7 cellular contexts compared by ENCODE assay signal in genomic region chr14:35121026-35121886, GRCh38. TPM values are rescaled to one million over a fixed set of nuclear protein-coding genes. Genes with fewer than 3 reads are reported as not detected.
DNase-seq lines count a peak whose midpoint lies in the region; ATAC-seq and TF ChIP-seq lines count a peak whose summit lies in the region.

No MANE protein-coding gene starts in this region.

- no peaks in the 10 kb centered on the region for H3K9me3 ChIP-seq in thoracic aorta

- peaks cover 5 to 44% of the 10 kb centered on the region in 2 donors for H3K4me1 ChIP-seq in thoracic aorta (ENCODE audit: control insufficient read depth in 1 of 2, low read depth in 2 of 2)

- peak overlapping the region; percentile 96 to 98 for H3K27ac ChIP-seq in thoracic aorta

- H3K4me3 ChIP-seq in LNCaP clone FGC (ENCODE audit: low read depth, low read length), result peak overlapping the region; percentile 76
- peak overlapping the region; percentile 89 for H3K4me3 ChIP-seq in thoracic aorta

- no peak for DNase-seq in LNCaP clone FGC (ENCODE audit: low read depth)
- DNase-seq in astrocyte of the hippocampus (ENCODE audit: low read depth, low spot score), result peak; percentile 96
- DNase-seq in left kidney (ENCODE audit: low read depth, low spot score), result peak; percentile 98
- no peak for DNase-seq in thoracic aorta (ENCODE audit: low spot score)

- H3K36me3 ChIP-seq in thoracic aorta, result no peaks in the 10 kb centered on the region

- TF ChIP-seq CTCF in LNCaP clone FGC (IDR thresholded peaks at IDR 0.05; ENCODE audit: control insufficient read depth, extremely low read depth, insufficient read depth), result no peak
- no peak for TF ChIP-seq CTCF in thoracic aorta (IDR thresholded peaks at IDR 0.05)

- ATAC-seq in GM19023 (IDR thresholded peaks at IDR 0.05; ENCODE audit: unreplicated experiment) (peak; percentile 0), thoracic aorta (ENCODE audit: insufficient number of reproducible peaks, low FRiP score, low read depth) (peak; percentile 82), HG03097 (IDR thresholded peaks at IDR 0.05; ENCODE audit: low FRiP score, unreplicated experiment) (no peak), GM21381 (IDR thresholded peaks at IDR 0.05; ENCODE audit: unreplicated experiment) (no peak)

- H3K27me3 ChIP-seq in thoracic aorta (replicated peaks; ENCODE audit: insufficient read depth), result no peaks in the 10 kb centered on the region

RNA-seq across cellular contexts. Expression of gene PPP2R3C, which starts 0.5 kb away (rescaled TPM):
- 10 to 100 TPM; 29.5 to 31.6 TPM for total RNA-seq in thoracic aorta

RNA-seq across cellular contexts. Expression of gene PRORP, which starts 1.1 kb away (rescaled TPM):
- total RNA-seq in thoracic aorta, result 10 to 100 TPM; 18.1 to 43.6 TPM

Comparison
In these comparisons a context has a peak if more than half of its experiments do, and no peak if none do; other contexts are left out.
1. ATAC-seq: peak in GM19023 (single experiment) and thoracic aorta (single experiment); none in HG03097 (single experiment) and GM21381 (single experiment).
2. DNase-seq: peak in astrocyte of the hippocampus (single experiment) and left kidney (single experiment); none in LNCaP clone FGC (single experiment) and thoracic aorta (single experiment).